ENCODE assay signal across 35 cellular contexts in genomic region chr5:154601014-154601413, GRCh38.
DNase-seq lines count a peak whose midpoint lies in the region; ATAC-seq, FAIRE-seq and TF ChIP-seq lines count a peak whose summit lies in the region.
"Had no signal": no experiment of that assay in that cellular context is flagged by ENCODE, and none has a peak within 500 bp of the region (broad histone marks: within the 10 kb centered on the region; RNA-seq: fewer than 3 reads in every experiment).

No MANE protein-coding gene starts in this region.

- H3K18ac ChIP-seq in H1 (ENCODE audit: extremely low read depth, low read length) (no peak overlapping the region), trophoblast cell (ENCODE audit: low read length) (no peak overlapping the region)

- H4K20me1 ChIP-seq in HepG2 (ENCODE audit: insufficient read depth, low read length) (no peaks in the 10 kb centered on the region), K562 (replicated peaks; ENCODE audit: control insufficient read depth, insufficient read depth, low read length) (0 out of 2 replicates have a peak, but pooled peaks cover 3% of the 10 kb centered on the region), H1 (replicated peaks in 1 of 2; ENCODE audit: control insufficient read depth in 1 of 2, insufficient read depth in 2 of 2, low read length in 2 of 2) (peaks cover 0 to 3% of the 10 kb centered on the region in 2 experiments)
- H4K20me1 ChIP-seq: BLaER1 had no signal

- H2AFZ ChIP-seq in HepG2 (ENCODE audit: low read length) (no peak overlapping the region), K562 (ENCODE audit: low read depth, low read length) (no peak overlapping the region), H1 (ENCODE audit: low read length) (no peak overlapping the region), trophoblast cell (ENCODE audit: insufficient read depth, low read length, poor library complexity) (no peak overlapping the region)

- no peak overlapping the region for H2BK120ac ChIP-seq in H1 (replicated peaks; ENCODE audit: low read depth, low read length)
- H2BK120ac ChIP-seq in trophoblast cell (ENCODE audit: insufficient read depth, low read length, poor library complexity) = no peak overlapping the region

- H3K9ac ChIP-seq in HepG2 (ENCODE audit: insufficient read depth, low read depth, low read length) (no peak overlapping the region), K562 (ENCODE audit: insufficient read depth in 1 of 2, low read depth in 2 of 2, low read length in 2 of 2) (no peak overlapping the region), H1 (replicated peaks in 1 of 4; ENCODE audit: extremely low read depth in 1 of 4, low read depth in 3 of 4, low read length in 3 of 4) (no peak overlapping the region), trophoblast cell (ENCODE audit: low read length) (no peak overlapping the region)
- H3K9ac ChIP-seq: BLaER1; BLaER1 treated with 17β-estradiol and CSF1 and Interleukin-3, amounts not matched to agents 10 nM and 100 nM had no signal

- H3K79me2 ChIP-seq in HepG2 (ENCODE audit: insufficient read depth, low read length) = no peaks in the 10 kb centered on the region
- H3K79me2 ChIP-seq in K562 (ENCODE audit: control insufficient read depth, insufficient read depth, low read length) = no peaks in the 10 kb centered on the region
- no peaks in the 10 kb centered on the region for H3K79me2 ChIP-seq in H1 (ENCODE audit: control insufficient read depth in 1 of 2, insufficient read depth in 2 of 2, low read length in 2 of 2)
- peaks cover 3% of the 10 kb centered on the region for H3K79me2 ChIP-seq in trophoblast cell (ENCODE audit: control insufficient read depth, insufficient read depth, low read length, poor library complexity)

- H2BK20ac ChIP-seq in H1 (ENCODE audit: low read length) = no peak overlapping the region

- H4K12ac ChIP-seq in trophoblast cell (ENCODE audit: low read depth, low read length) = no peak overlapping the region

- H3K14ac ChIP-seq in H1 (ENCODE audit: insufficient read length) (no peak overlapping the region), trophoblast cell (ENCODE audit: low read length) (no peak overlapping the region)

- 34% methylated on average over 7 of the region's 7 CpGs for WGBS in HepG2 (ENCODE audit: low lambda C conversion rate)
- 71% methylated on average over 7 of the region's 7 CpGs for WGBS in right lobe of liver (ENCODE audit: insufficient coverage, low coverage, low lambda C conversion rate, missing lambda C conversion rate)
- WGBS in K562 (ENCODE audit: insufficient coverage, low coverage, missing lambda C conversion rate) = 0% methylated on average over 7 of the region's 7 CpGs
- WGBS in H1 (ENCODE audit: extremely low coverage in 1 of 2, insufficient coverage in 1 of 2, insufficient read length in 1 of 2, insufficient replicate concordance in 2 of 2, low coverage in 1 of 2, low lambda C conversion rate in 2 of 2, missing lambda C conversion rate in 1 of 2), 2 experiments = 90 to 100% methylated on average over 1 to 7 of the region's 7 CpGs
- WGBS in trophoblast cell (ENCODE audit: extremely low coverage, insufficient coverage, insufficient read length) = no CpG with 5 or more reads among the region's 7 CpGs

- ATAC-seq in HepG2 (no peak), right lobe of liver (no peak), K562 (no peak)
- ATAC-seq: A549; CD8-positive, alpha-beta T cell had no signal

- no peak for DNase-seq in HepG2 (ENCODE audit: low spot score)
- DNase-seq in right lobe of liver = no peak
- no peak for DNase-seq in K562 (ENCODE audit: extremely low read depth in 1 of 4, low spot score in 3 of 4)
- no peak for DNase-seq in H1 (ENCODE audit: low read depth in 1 of 2, low spot score in 2 of 2)
- DNase-seq in trophoblast cell = no peak
- no peak for DNase-seq in NCI-H2227 (lab: John Stamatoyannopoulos, UW; ENCODE audit: unreplicated experiment)
- DNase-seq in KG1 (lab: John Stamatoyannopoulos, UW) = no peak
- DNase-seq in GM10266 (ENCODE audit: extremely low spot score) = no peak
- DNase-seq: 8988T; ACHN; AML-193; BE2C; C1 segment of cervical spinal cord; Caco-2; Calu3; CD4-positive, alpha-beta memory T cell; CD4-positive, alpha-beta T cell; CD4-positive, CD25-positive, alpha-beta regulatory T cell; CD8-positive, alpha-beta memory T cell; CD8-positive, alpha-beta T cell; COR-L47; DMS 273 treated with DMSO at 0.1 percent for 48 hours; DMS153; DMS53; DMS79; DMS79 treated with DMSO at 0.1 percent for 48 hours; DND-41; EL had no signal

- no peak overlapping the region for H4K5ac ChIP-seq in H1 (ENCODE audit: insufficient read length, low read depth, low read length)

- H3K9me3 ChIP-seq in HepG2 (ENCODE audit: low read length) (no peaks in the 10 kb centered on the region), right lobe of liver (no peaks in the 10 kb centered on the region), K562 (replicated peaks; ENCODE audit: control insufficient read depth, insufficient read depth, low read depth, low read length) (no peaks in the 10 kb centered on the region), H1 (ENCODE audit: insufficient read depth in 2 of 2, low read depth in 1 of 2, low read length in 1 of 2) (no peaks in the 10 kb centered on the region), trophoblast cell (ENCODE audit: insufficient read depth, low read depth, low read length) (no peaks in the 10 kb centered on the region)
- H3K9me3 ChIP-seq: A549; BE2C; BLaER1; BLaER1 treated with 17β-estradiol and CSF1 and Interleukin-3, amounts not matched to agents 10 nM and 100 nM; Caco-2 had no signal

- H3K27me3 ChIP-seq in HepG2 (ENCODE audit: control insufficient read depth in 1 of 2, insufficient read depth in 2 of 2, low read length in 2 of 2) (peaks cover 7 to 31% of the 10 kb centered on the region in 2 experiments; a peak in 3 of 5 replicates), right lobe of liver (no peaks in the 10 kb centered on the region), K562 (ENCODE audit: control insufficient read depth in 2 of 2, insufficient read depth in 2 of 2, low read length in 2 of 2) (peaks cover 14 to 19% of the 10 kb centered on the region in 2 experiments; a peak in 4 of 5 replicates), H1 (replicated peaks in 1 of 4; ENCODE audit: control insufficient read depth in 3 of 4, extremely low read depth in 1 of 4, insufficient read depth in 3 of 4, low read length in 3 of 4) (peaks cover 0 to 10% (median 7%) of the 10 kb centered on the region in 4 experiments; a peak in 5 of 7 replicates), trophoblast cell (ENCODE audit: insufficient read depth, low read length) (no peaks in the 10 kb centered on the region)
- H3K27me3 ChIP-seq: BE2C; BLaER1; BLaER1 treated with 17β-estradiol and CSF1 and Interleukin-3, amounts not matched to agents 10 nM and 100 nM had no signal

- TF ChIP-seq CTCF in HepG2 (CRISPR knock-in tag; IDR thresholded peaks at IDR 0.05) (no peak), right lobe of liver (IDR thresholded peaks at IDR 0.05) (no peak), K562 (IDR thresholded peaks at IDR 0.05 in 2 of 3, conservative IDR thresholded peaks at IDR 0.05 in 1 of 3; ENCODE audit: insufficient read depth in 2 of 3, low read depth in 1 of 3, low read length in 3 of 3) (no peak), H1 (IDR thresholded peaks at IDR 0.05; ENCODE audit: control extremely low read depth in 1 of 3, insufficient read depth in 1 of 3, low read depth in 1 of 3, low read length in 3 of 3) (no peak), GM10266 (IDR thresholded peaks at IDR 0.05; ENCODE audit: control insufficient read depth, insufficient read depth, low read depth, missing control alignments) (no peak)

- TF ChIP-seq EP300 in HepG2 (IDR thresholded peaks at IDR 0.05; ENCODE audit: low read depth in 2 of 2, low read length in 2 of 2) (no peak), HepG2 (CRISPR knock-in tag; IDR thresholded peaks at IDR 0.05; ENCODE audit: borderline replicate concordance) (no peak), K562 (IDR thresholded peaks at IDR 0.05; ENCODE audit: low read length) (no peak), H1 (IDR thresholded peaks at IDR 0.05; ENCODE audit: borderline replicate concordance in 1 of 2, low read depth in 2 of 2, low read length in 2 of 2) (no peak)

- TF ChIP-seq RAD21 in HepG2 (CRISPR knock-in tag; IDR thresholded peaks at IDR 0.05) (no peak), K562 (CRISPR knock-in tag; conservative IDR thresholded peaks at IDR 0.05 in 1 of 2, IDR thresholded peaks at IDR 0.05 in 1 of 2) (no peak), H1 (IDR thresholded peaks at IDR 0.05 in 1 of 2, conservative IDR thresholded peaks at IDR 0.05 in 1 of 2; ENCODE audit: low read depth in 2 of 2, low read length in 2 of 2) (no peak)

- intact Hi-C loops in HepG2 (cut with micrococcal nuclease; ENCODE audit: unreplicated experiment) = loop anchor here (10.0 kb wide), 1 partner anchor 626 kb away; no protein-coding TSS in a partner anchor
- intact Hi-C loops in right lobe of liver (cut with DNase I) = loop anchor here in 1 of 2 donors (10.0 kb wide), 1 partner anchor 136 kb away; no protein-coding TSS in a partner anchor
- intact Hi-C loops in K562 (cut with micrococcal nuclease) = no loop called here

- peaks cover 5% of the 10 kb centered on the region; the same call in 1 of the 2 replicates for H3K23me2 ChIP-seq in H1 (ENCODE audit: low read depth, low read length)

- H3K36me3 ChIP-seq in HepG2 (replicated peaks in 1 of 2; ENCODE audit: control insufficient read depth in 1 of 2, insufficient read depth in 2 of 2, low read length in 2 of 2) (no peaks in the 10 kb centered on the region), right lobe of liver (no peaks in the 10 kb centered on the region), K562 (ENCODE audit: control insufficient read depth, insufficient read depth, low read length) (no peaks in the 10 kb centered on the region), H1 (ENCODE audit: control insufficient read depth in 2 of 4, insufficient read depth in 4 of 4, low read length in 3 of 4) (no peaks in the 10 kb centered on the region), trophoblast cell (ENCODE audit: control insufficient read depth in 1 of 2, insufficient read depth in 2 of 2, low read length in 2 of 2) (no peaks in the 10 kb centered on the region)
- H3K36me3 ChIP-seq: BE2C; BLaER1; BLaER1 treated with 17β-estradiol and CSF1 and Interleukin-3, amounts not matched to agents 10 nM and 100 nM had no signal

- no peak overlapping the region for H2BK12ac ChIP-seq in H1 (ENCODE audit: low read depth, low read length)
- H2BK12ac ChIP-seq in trophoblast cell (ENCODE audit: low read length) = peak overlapping the region; percentile 86

- no peak overlapping the region for H3K56ac ChIP-seq in H1 (replicated peaks; ENCODE audit: insufficient read length, low read depth, low read length)

- H4K91ac ChIP-seq in H1 (replicated peaks; ENCODE audit: insufficient read length, low read length) (no peak overlapping the region), trophoblast cell (ENCODE audit: low read depth, low read length) (peak overlapping the region; percentile 53)

- POLR2A ChIA-PET in HepG2 (lab: Yijun Ruan, JAX) (no interaction called here), K562 (lab: Yijun Ruan, JAX) (no interaction called here), H1 (lab: Charles Lee; ENCODE audit: partially characterized antibody) (no interaction called here)

- in situ Hi-C loops in HepG2 (cut with HindIII; ENCODE audit: extremely low pct_ligation_motif_present, low pct_unique_long_range_greater_than_20kb) (loop anchor here (25.0 kb wide), 1 partner anchor 539 kb away; no protein-coding TSS in a partner anchor), K562 (cut with MboI) (loop anchor here (10.0 kb wide), 2 partner anchors 526 to 636 kb away; no protein-coding TSS in a partner anchor)

- no peak overlapping the region for H3K27ac ChIP-seq in HepG2 (ENCODE audit: extremely low read length, insufficient read depth, low read length)
- H3K27ac ChIP-seq in right lobe of liver = no peak overlapping the region
- no peak overlapping the region for H3K27ac ChIP-seq in K562 (ENCODE audit: extremely low read depth, low read depth, low read length)
- H3K27ac ChIP-seq in H1 (ENCODE audit: low read depth, low read length) = no peak overlapping the region
- no peak overlapping the region for H3K27ac ChIP-seq in trophoblast cell (ENCODE audit: low read depth, low read length)
- H3K27ac ChIP-seq: 22Rv1; A549; BLaER1; BLaER1 treated with 17β-estradiol and CSF1 and Interleukin-3, amounts not matched to agents 10 nM and 100 nM; C4-2B had no signal

- no peak for TF ChIP-seq POLR2A in HepG2 (IDR thresholded peaks at IDR 0.05; ENCODE audit: insufficient read depth in 1 of 2, low read depth in 2 of 2, low read length in 2 of 2)
- TF ChIP-seq POLR2A in right lobe of liver (IDR thresholded peaks at IDR 0.05) = no peak
- TF ChIP-seq POLR2A in K562 (conservative IDR thresholded peaks at IDR 0.05) = no peak
- no peak for TF ChIP-seq POLR2A in H1 (IDR thresholded peaks at IDR 0.05; ENCODE audit: control extremely low read depth in 1 of 2, low read depth in 2 of 2, low read length in 2 of 2)

- no peak overlapping the region for H2BK15ac ChIP-seq in H1 (ENCODE audit: low read length)

- no peak overlapping the region for H3K4me3 ChIP-seq in HepG2 (replicated peaks in 1 of 3; ENCODE audit: insufficient read depth in 1 of 3, low read depth in 2 of 3, low read length in 3 of 3)
- no peak overlapping the region for H3K4me3 ChIP-seq in right lobe of liver
- no peak overlapping the region for H3K4me3 ChIP-seq in K562
- H3K4me3 ChIP-seq in H1 (ENCODE audit: extremely low read depth in 1 of 4, insufficient read depth in 2 of 4, low read depth in 3 of 4, low read length in 4 of 4) = no peak overlapping the region
- H3K4me3 ChIP-seq in trophoblast cell (ENCODE audit: low read depth, low read length) = no peak overlapping the region
- H3K4me3 ChIP-seq: A549; BLaER1; BLaER1 treated with 17β-estradiol and CSF1 and Interleukin-3, amounts not matched to agents 10 nM and 100 nM had no signal

- H3K23ac ChIP-seq in H1 (ENCODE audit: insufficient read length) (no peak overlapping the region), trophoblast cell (ENCODE audit: low read length) (no peak overlapping the region)

- CTCF ChIA-PET in HepG2 (lab: Yijun Ruan, JAX; ENCODE audit: low intra/inter-chr PET ratio, low total read pairs) = no interaction called here
- CTCF ChIA-PET in K562 (lab: Yijun Ruan, JAX; ENCODE audit: low intra/inter-chr PET ratio) = no interaction called here
- CTCF ChIA-PET in H1 (lab: Charles Lee; ENCODE audit: partially characterized antibody) = interaction anchor here (1.0 to 1.4 kb wide), 2 partner anchors 9 kb away, joined by 3 to 7 read pairs; no protein-coding TSS in a partner anchor

- no peaks in the 10 kb centered on the region for H3K9me1 ChIP-seq in K562 (ENCODE audit: control insufficient read depth, insufficient read depth, low read length)

- no peak overlapping the region for H3K4me2 ChIP-seq in HepG2 (ENCODE audit: low read depth, low read length)
- no peak overlapping the region for H3K4me2 ChIP-seq in K562 (ENCODE audit: insufficient read depth, low read length)
- no peak overlapping the region for H3K4me2 ChIP-seq in H1 (ENCODE audit: insufficient read depth in 1 of 2, low read depth in 2 of 2, low read length in 2 of 2)
- no peak overlapping the region for H3K4me2 ChIP-seq in trophoblast cell (ENCODE audit: low read length)
- H3K4me2 ChIP-seq: A549, BLaER1 had no signal

- H3K4me1 ChIP-seq in HepG2 (ENCODE audit: insufficient read depth, low read length) (no peaks in the 10 kb centered on the region), right lobe of liver (no peaks in the 10 kb centered on the region), K562 (replicated peaks in 1 of 2; ENCODE audit: control insufficient read depth in 2 of 2, insufficient read depth in 2 of 2, low read length in 2 of 2) (peaks cover 0 to 4% of the 10 kb centered on the region in 2 experiments; a peak in 1 of 5 replicates), H1 (replicated peaks in 1 of 4; ENCODE audit: control insufficient read depth in 3 of 4, insufficient read depth in 4 of 4, low read length in 3 of 4) (no peaks in the 10 kb centered on the region), trophoblast cell (ENCODE audit: control insufficient read depth in 1 of 2, insufficient read depth in 2 of 2, low read length in 2 of 2) (peaks cover 21 to 22% of the 10 kb centered on the region in 2 experiments)
- H3K4me1 ChIP-seq: BLaER1 had no signal

- H3K79me1 ChIP-seq in H1 (ENCODE audit: low read depth, low read length) = no peaks in the 10 kb centered on the region
- H3K79me1 ChIP-seq in trophoblast cell (ENCODE audit: low read length) = peaks cover 39% of the 10 kb centered on the region

- H3K4ac ChIP-seq in H1 (replicated peaks; ENCODE audit: insufficient read length, low read depth, low read length) (no peak overlapping the region), trophoblast cell (ENCODE audit: low read depth, low read length) (no peak overlapping the region)

- H4K8ac ChIP-seq in H1 (ENCODE audit: extremely low read depth, insufficient read depth, low read length) = no peak overlapping the region
- H4K8ac ChIP-seq in trophoblast cell (ENCODE audit: low read depth, low read length) = no peak overlapping the region

- BruUV-seq in HepG2 (replicated peaks; lab: Mats Ljungman, UMichigan) (no TSS peak), K562 (replicated peaks; lab: Mats Ljungman, UMichigan) (no TSS peak)

- H2BK5ac ChIP-seq in H1 (ENCODE audit: low read depth, low read length) (no peak overlapping the region), trophoblast cell (ENCODE audit: low read depth, low read length, poor library complexity) (no peak overlapping the region)

- FAIRE-seq in HepG2 (lab: Jason Lieb, UNC) (no peak), K562 (lab: Jason Lieb, UNC) (no peak), H1 (lab: Jason Lieb, UNC) (no peak)
- FAIRE-seq: A204.1, A549, D721Med had no signal

- 0 out of 2 replicates have a peak overlapping the region, but pooled peaks have one; percentile 68 for H2AK5ac ChIP-seq in H1 (ENCODE audit: low read depth, low read length)
- peak overlapping the region; percentile 59 for H2AK5ac ChIP-seq in trophoblast cell (ENCODE audit: low read length)
